ENCODE assay signal across 15 cellular contexts in the genomic region with DNA sequence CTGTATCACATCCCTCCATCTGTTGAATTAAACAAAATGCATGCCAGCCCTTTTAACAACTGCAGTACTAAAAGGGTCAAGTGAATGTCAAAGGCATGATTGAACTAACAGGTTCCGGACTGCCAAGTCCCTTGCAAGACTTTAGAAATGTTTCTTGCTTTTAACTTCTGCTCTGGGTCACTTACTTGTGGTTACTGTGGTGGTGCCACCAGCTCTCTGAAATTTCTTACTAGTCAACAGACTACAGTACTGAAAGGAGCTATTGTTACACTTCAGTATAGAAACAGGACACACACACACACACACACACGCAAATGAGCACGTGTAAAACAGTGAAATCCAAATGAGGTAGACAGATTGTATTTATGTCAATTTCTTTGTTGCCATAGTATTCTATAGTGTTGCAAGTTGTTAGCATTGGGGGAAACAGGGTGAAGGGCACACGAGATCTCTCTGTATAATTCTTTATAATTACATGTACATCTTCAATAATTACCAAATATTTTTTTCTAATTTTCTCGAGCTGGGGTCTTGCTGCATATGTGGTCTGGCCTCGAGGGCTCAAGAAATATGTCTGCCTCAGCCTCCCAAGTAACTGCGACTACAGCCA.
A peak's percentile ranks its signal among the peaks of the same experiment; 100 is the strongest.
DNase-seq lines count a peak whose midpoint lies in the region; ATAC-seq and TF ChIP-seq lines count a peak whose summit lies in the region.
"Had no signal": no experiment of that assay in that cellular context is flagged by ENCODE, and none has a peak within 500 bp of the region (broad histone marks: within the 10 kb centered on the region; RNA-seq: fewer than 3 reads in every experiment).

No MANE protein-coding gene starts in this region.

- H3K36me3 ChIP-seq in upper lobe of right lung = no peaks in the 10 kb centered on the region
- H3K36me3 ChIP-seq in uterus = no peaks in the 10 kb centered on the region
- H3K36me3 ChIP-seq: esophagus squamous epithelium, suprapubic skin had no signal

- TF ChIP-seq CTCF in AG09319 (IDR thresholded peaks at IDR 0.05; ENCODE audit: low read depth, low read length) (no peak), upper lobe of right lung (IDR thresholded peaks at IDR 0.05) (no peak), uterus (IDR thresholded peaks at IDR 0.05) (no peak)

- H3K4me1 ChIP-seq in upper lobe of right lung = no peaks in the 10 kb centered on the region
- no peaks in the 10 kb centered on the region for H3K4me1 ChIP-seq in uterus
- H3K4me1 ChIP-seq: suprapubic skin had no signal

- H3K27me3 ChIP-seq in upper lobe of right lung (no peaks in the 10 kb centered on the region), uterus (no peaks in the 10 kb centered on the region)
- H3K27me3 ChIP-seq: esophagus squamous epithelium, suprapubic skin had no signal

- H3K9me3 ChIP-seq in upper lobe of right lung (no peaks in the 10 kb centered on the region), uterus (no peaks in the 10 kb centered on the region)
- H3K9me3 ChIP-seq: esophagus squamous epithelium, suprapubic skin had no signal

- H3K4me3 ChIP-seq in upper lobe of right lung = no peak overlapping the region
- no peak overlapping the region for H3K4me3 ChIP-seq in uterus
- H3K4me3 ChIP-seq: esophagus squamous epithelium, suprapubic skin had no signal

- in situ Hi-C loops in SK-MEL-5 (cut with HindIII; ENCODE audit: low pct_unique_long_range_greater_than_20kb, low sequenced_read_pairs) = no loop called here

- H3K27ac ChIP-seq in upper lobe of right lung = no peak overlapping the region
- no peak overlapping the region for H3K27ac ChIP-seq in uterus
- H3K27ac ChIP-seq: esophagus squamous epithelium, suprapubic skin had no signal

- intact Hi-C loops in left ventricle myocardium superior (cut with micrococcal nuclease) = no loop called here
- intact Hi-C loops in upper lobe of right lung (cut with DNase I) = loop anchor here (10.0 kb wide), 1 partner anchor 356 kb away; no protein-coding TSS in a partner anchor
- intact Hi-C loops in uterus (cut with DNase I; ENCODE audit: low total_unique reads) = no loop called here

- ATAC-seq in GM19043 (IDR thresholded peaks at IDR 0.05; ENCODE audit: low read depth, unreplicated experiment) (peak; percentile 46), HG03103 (IDR thresholded peaks at IDR 0.05; ENCODE audit: low read depth, unreplicated experiment) (peak; percentile 49), left ventricle myocardium superior (no peak), upper lobe of right lung (no peak)
- ATAC-seq: T-cell had no signal

- DNase-seq in AG09319 (ENCODE audit: extremely low read depth, low read depth) = peak; percentile 18
- peak; percentile 75 for DNase-seq in SK-MEL-5 (ENCODE audit: low read depth, low spot score)
- DNase-seq in left ventricle myocardium superior = no peak
- no peak for DNase-seq in upper lobe of right lung
- no peak for DNase-seq in activated T-cell treated with anti-CD3 and anti-CD28 coated beads for 4 hours
- DNase-seq in uterus = no peak
- DNase-seq: ACHN; activated CD4-positive, alpha-beta T cell treated with anti-CD3 and anti-CD28 coated beads, Interleukin-2, amount 50 U/mL, for 1 hour; activated gamma-delta T cell treated with Interleukin-2 at 50 U/mL for 16 hours; esophagus squamous epithelium; NCI-H1930; T-cell had no signal

- TF ChIP-seq POLR2A in uterus (IDR thresholded peaks at IDR 0.05) = no peak

Comparison
In these comparisons a context has a peak if more than half of its experiments do, and no peak if none do; other contexts are left out.
1. DNase-seq: peak in AG09319 (single experiment) and SK-MEL-5 (single experiment); none in left ventricle myocardium superior (single experiment), upper lobe of right lung (single experiment), activated T-cell treated with anti-CD3 and anti-CD28 coated beads for 4 hours (single experiment) and uterus (0 of 2).
2. ATAC-seq: peak in GM19043 (single experiment) and HG03103 (single experiment); none in left ventricle myocardium superior (single experiment) and upper lobe of right lung (single experiment).